ENCODE assay signal across 9 cellular contexts in genomic region chr2:72146357-72147302, GRCh38. TPM values are rescaled to one million over a fixed set of nuclear protein-coding genes. Genes with fewer than 3 reads are reported as not detected.
DNase-seq lines count a peak whose midpoint lies in the region; ATAC-seq and TF ChIP-seq lines count a peak whose summit lies in the region.
"Had no signal": no experiment of that assay in that cellular context is flagged by ENCODE, and none has a peak within 500 bp of the region (broad histone marks: within the 10 kb centered on the region; RNA-seq: fewer than 3 reads in every experiment).

No MANE protein-coding gene starts in this region.

- H3K36me3 Mint-ChIP-seq in glutamatergic neuron (ENCODE audit: unreplicated experiment), result no peaks in the 10 kb centered on the region

- BruUV-seq in OCI-LY7 (replicated peaks; lab: Mats Ljungman, UMichigan), result no TSS peak

- peaks cover 14% of the 10 kb centered on the region for H3K4me1 Mint-ChIP-seq in glutamatergic neuron (ENCODE audit: low read depth, unreplicated experiment)

- CTCF ChIA-PET in OCI-LY7 (lab: Charles Lee; ENCODE audit: unreplicated experiment), result no interaction called here

- peaks cover 27% of the 10 kb centered on the region for H3K27me3 ChIP-seq in prostate gland (replicated peaks; ENCODE audit: insufficient read depth)

- peaks cover 27% of the 10 kb centered on the region for H3K27me3 Mint-ChIP-seq in glutamatergic neuron (ENCODE audit: unreplicated experiment)

- no peaks in the 10 kb centered on the region for H3K79me2 ChIP-seq in OCI-LY7 (ENCODE audit: insufficient read depth, low read depth, low read length)

- H3K9me3 ChIP-seq in prostate gland (no peaks in the 10 kb centered on the region), OCI-LY7 (ENCODE audit: low read length) (no peaks in the 10 kb centered on the region)

- H4K20me1 ChIP-seq in OCI-LY7 (ENCODE audit: insufficient read depth, low read length), result no peaks in the 10 kb centered on the region

- no peak overlapping the region for H2AFZ ChIP-seq in OCI-LY7 (ENCODE audit: low read length)

- H3K9me2 ChIP-seq in OCI-LY7 (ENCODE audit: insufficient read depth, low read length), result no peaks in the 10 kb centered on the region

- no peak for TF ChIP-seq POLR2A in prostate gland (IDR thresholded peaks at IDR 0.05)

- H3K4me3 ChIP-seq in prostate gland (peak overlapping the region; percentile 12 to 25), OCI-LY7 (ENCODE audit: low read depth, low read length, poor library complexity, severe bottlenecking) (no peak overlapping the region)

- WGBS in prostate gland, result 8% methylated on average over 55 of the region's 58 CpGs

- H3K27ac Mint-ChIP-seq in glutamatergic neuron (ENCODE audit: unreplicated experiment), result peak overlapping the region; percentile 5

- H3K9me3 Mint-ChIP-seq in glutamatergic neuron (ENCODE audit: unreplicated experiment), result peaks cover 18% of the 10 kb centered on the region

- ATAC-seq in SK-N-SH treated with all-trans-retinoic acid at 6 μM for 48 hours, result no peak

- TF ChIP-seq CTCF in glutamatergic neuron (IDR thresholded peaks at IDR 0.05; ENCODE audit: partially characterized antibody, unreplicated experiment), result no peak
- no peak for TF ChIP-seq CTCF in prostate gland (IDR thresholded peaks at IDR 0.05)
- no peak for TF ChIP-seq CTCF in OCI-LY7 (conservative IDR thresholded peaks at IDR 0.05; ENCODE audit: low read length)

- H3K4me1 ChIP-seq in prostate gland (replicated peaks) (peaks cover 27% of the 10 kb centered on the region), OCI-LY7 (ENCODE audit: insufficient read depth, low read length, poor library complexity, severe bottlenecking) (no peaks in the 10 kb centered on the region)

- H3K36me3 ChIP-seq in prostate gland (no peaks in the 10 kb centered on the region), OCI-LY7 (ENCODE audit: insufficient read depth, low read length) (no peaks in the 10 kb centered on the region)

- no peak overlapping the region for H3K4me2 ChIP-seq in OCI-LY7 (ENCODE audit: low read length)

- H3K27ac ChIP-seq in prostate gland (no peak overlapping the region), OCI-LY7 (ENCODE audit: low read depth, low read length, poor library complexity, severe bottlenecking) (no peak overlapping the region)

- intact Hi-C loops in prostate gland (cut with DNase I) (loop anchor here (5.0 kb wide), 1 partner anchor 214 kb away; no protein-coding TSS in a partner anchor), OCI-LY7 (cut with micrococcal nuclease; ENCODE audit: unreplicated experiment) (no loop called here)

- POLR2A ChIA-PET in OCI-LY7 (lab: Charles Lee), result no interaction called here

- peak overlapping the region; percentile 92 for H3K4me3 Mint-ChIP-seq in glutamatergic neuron (ENCODE audit: unreplicated experiment)

- peak; percentile 13 for DNase-seq in DMS79 (lab: John Stamatoyannopoulos, UW)
- DNase-seq in glutamatergic neuron, result no peak
- peak; percentile 4 for DNase-seq in prostate gland (ENCODE audit: low spot score)
- DNase-seq in superior temporal gyrus (ENCODE audit: extremely low spot score), result no peak
- DNase-seq in OCI-LY7 (ENCODE audit: low spot score), result no peak
- DNase-seq in amniotic stem cell (lab: John Stamatoyannopoulos, UW), result no peak
- DNase-seq in NCI-H2029 (lab: John Stamatoyannopoulos, UW), result no peak
- DNase-seq: NCI-H82 had no signal

TF ChIP-seq in SK-N-SH treated with all-trans-retinoic acid at 6 μM for 48 hours, 23 proteins besides CTCF, POLR2A, EP300 and RAD21:
- 0 out of 2 replicates have a peak, but pooled peaks have one; percentile 8 for TF ChIP-seq CREB5 (CRISPR knock-in tag; IDR thresholded peaks at IDR 0.05; ENCODE audit: low read depth)
- TF ChIP-seq OSR1 (CRISPR knock-in tag; IDR thresholded peaks at IDR 0.05), result no peak

RNA-seq across cellular contexts. Expression of gene CYP26B1, which starts 1.0 kb away (rescaled TPM):
- total RNA-seq in glutamatergic neuron (ENCODE audit: unreplicated experiment) (9.7 TPM), prostate gland (10 to 100 TPM in 1 of 2 donors, under 1 TPM in 1; 0.91 to 68.2 TPM), OCI-LY7 (2022) (not detected in 2 replicates)
- total RNA-seq in OCI-LY7 (2014; rRNA removed; shearing (Covaris generic)), result not detected in 2 replicates

Comparison
In these comparisons a context has a peak if more than half of its experiments do, and no peak if none do; other contexts are left out.
1. DNase-seq: peak in DMS79 (single experiment) and prostate gland (single experiment); none in glutamatergic neuron (single experiment), superior temporal gyrus (single experiment), OCI-LY7 (single experiment), amniotic stem cell (single experiment) and NCI-H2029 (single experiment).